1 cellular context compared by ENCODE assay signal in the genomic region with DNA sequence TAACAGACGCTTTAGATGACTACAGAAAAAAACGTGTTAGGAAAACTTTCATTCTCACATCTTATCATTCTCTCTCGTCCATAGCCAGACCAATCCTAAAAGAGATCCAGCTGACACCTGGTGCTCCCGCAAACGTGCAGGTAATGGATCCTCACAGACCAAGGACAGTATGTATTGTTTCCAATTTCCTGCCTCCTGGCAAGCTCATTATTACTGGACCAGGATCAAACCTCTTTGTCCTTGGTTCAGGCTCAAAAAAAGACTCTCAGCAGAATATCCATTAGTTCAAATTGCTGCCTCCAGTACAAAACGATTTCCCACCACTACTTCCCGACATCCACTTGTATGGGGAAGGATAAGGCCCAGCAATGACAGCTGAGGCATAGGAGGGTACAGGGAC.
TF ChIP-seq lines count a peak whose summit lies in the region.

No MANE protein-coding gene starts in this region.

TF ChIP-seq in H1, 55 proteins besides CTCF, POLR2A, EP300 and RAD21 (continued from another document):
- TF ChIP-seq TAF7 (optimal IDR thresholded peaks at IDR 0.05; ENCODE audit: borderline replicate concordance, low read depth, low read length), result no peak
- TF ChIP-seq, protein P1, sequence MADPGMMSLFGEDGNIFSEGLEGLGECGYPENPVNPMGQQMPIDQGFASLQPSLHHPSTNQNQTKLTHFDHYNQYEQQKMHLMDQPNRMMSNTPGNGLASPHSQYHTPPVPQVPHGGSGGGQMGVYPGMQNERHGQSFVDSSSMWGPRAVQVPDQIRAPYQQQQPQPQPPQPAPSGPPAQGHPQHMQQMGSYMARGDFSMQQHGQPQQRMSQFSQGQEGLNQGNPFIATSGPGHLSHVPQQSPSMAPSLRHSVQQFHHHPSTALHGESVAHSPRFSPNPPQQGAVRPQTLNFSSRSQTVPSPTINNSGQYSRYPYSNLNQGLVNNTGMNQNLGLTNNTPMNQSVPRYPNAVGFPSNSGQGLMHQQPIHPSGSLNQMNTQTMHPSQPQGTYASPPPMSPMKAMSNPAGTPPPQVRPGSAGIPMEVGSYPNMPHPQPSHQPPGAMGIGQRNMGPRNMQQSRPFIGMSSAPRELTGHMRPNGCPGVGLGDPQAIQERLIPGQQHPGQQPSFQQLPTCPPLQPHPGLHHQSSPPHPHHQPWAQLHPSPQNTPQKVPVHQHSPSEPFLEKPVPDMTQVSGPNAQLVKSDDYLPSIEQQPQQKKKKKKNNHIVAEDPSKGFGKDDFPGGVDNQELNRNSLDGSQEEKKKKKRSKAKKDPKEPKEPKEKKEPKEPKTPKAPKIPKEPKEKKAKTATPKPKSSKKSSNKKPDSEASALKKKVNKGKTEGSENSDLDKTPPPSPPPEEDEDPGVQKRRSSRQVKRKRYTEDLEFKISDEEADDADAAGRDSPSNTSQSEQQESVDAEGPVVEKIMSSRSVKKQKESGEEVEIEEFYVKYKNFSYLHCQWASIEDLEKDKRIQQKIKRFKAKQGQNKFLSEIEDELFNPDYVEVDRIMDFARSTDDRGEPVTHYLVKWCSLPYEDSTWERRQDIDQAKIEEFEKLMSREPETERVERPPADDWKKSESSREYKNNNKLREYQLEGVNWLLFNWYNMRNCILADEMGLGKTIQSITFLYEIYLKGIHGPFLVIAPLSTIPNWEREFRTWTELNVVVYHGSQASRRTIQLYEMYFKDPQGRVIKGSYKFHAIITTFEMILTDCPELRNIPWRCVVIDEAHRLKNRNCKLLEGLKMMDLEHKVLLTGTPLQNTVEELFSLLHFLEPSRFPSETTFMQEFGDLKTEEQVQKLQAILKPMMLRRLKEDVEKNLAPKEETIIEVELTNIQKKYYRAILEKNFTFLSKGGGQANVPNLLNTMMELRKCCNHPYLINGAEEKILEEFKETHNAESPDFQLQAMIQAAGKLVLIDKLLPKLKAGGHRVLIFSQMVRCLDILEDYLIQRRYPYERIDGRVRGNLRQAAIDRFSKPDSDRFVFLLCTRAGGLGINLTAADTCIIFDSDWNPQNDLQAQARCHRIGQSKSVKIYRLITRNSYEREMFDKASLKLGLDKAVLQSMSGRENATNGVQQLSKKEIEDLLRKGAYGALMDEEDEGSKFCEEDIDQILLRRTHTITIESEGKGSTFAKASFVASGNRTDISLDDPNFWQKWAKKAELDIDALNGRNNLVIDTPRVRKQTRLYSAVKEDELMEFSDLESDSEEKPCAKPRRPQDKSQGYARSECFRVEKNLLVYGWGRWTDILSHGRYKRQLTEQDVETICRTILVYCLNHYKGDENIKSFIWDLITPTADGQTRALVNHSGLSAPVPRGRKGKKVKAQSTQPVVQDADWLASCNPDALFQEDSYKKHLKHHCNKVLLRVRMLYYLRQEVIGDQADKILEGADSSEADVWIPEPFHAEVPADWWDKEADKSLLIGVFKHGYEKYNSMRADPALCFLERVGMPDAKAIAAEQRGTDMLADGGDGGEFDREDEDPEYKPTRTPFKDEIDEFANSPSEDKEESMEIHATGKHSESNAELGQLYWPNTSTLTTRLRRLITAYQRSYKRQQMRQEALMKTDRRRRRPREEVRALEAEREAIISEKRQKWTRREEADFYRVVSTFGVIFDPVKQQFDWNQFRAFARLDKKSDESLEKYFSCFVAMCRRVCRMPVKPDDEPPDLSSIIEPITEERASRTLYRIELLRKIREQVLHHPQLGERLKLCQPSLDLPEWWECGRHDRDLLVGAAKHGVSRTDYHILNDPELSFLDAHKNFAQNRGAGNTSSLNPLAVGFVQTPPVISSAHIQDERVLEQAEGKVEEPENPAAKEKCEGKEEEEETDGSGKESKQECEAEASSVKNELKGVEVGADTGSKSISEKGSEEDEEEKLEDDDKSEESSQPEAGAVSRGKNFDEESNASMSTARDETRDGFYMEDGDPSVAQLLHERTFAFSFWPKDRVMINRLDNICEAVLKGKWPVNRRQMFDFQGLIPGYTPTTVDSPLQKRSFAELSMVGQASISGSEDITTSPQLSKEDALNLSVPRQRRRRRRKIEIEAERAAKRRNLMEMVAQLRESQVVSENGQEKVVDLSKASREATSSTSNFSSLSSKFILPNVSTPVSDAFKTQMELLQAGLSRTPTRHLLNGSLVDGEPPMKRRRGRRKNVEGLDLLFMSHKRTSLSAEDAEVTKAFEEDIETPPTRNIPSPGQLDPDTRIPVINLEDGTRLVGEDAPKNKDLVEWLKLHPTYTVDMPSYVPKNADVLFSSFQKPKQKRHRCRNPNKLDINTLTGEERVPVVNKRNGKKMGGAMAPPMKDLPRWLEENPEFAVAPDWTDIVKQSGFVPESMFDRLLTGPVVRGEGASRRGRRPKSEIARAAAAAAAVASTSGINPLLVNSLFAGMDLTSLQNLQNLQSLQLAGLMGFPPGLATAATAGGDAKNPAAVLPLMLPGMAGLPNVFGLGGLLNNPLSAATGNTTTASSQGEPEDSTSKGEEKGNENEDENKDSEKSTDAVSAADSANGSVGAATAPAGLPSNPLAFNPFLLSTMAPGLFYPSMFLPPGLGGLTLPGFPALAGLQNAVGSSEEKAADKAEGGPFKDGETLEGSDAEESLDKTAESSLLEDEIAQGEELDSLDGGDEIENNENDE (IDR thresholded peaks at IDR 0.05; ENCODE audit: insufficient replicate concordance, low read length), result no peak
